Comparison of ENCODE assay signal across 21 cellular contexts in the genomic region with DNA sequence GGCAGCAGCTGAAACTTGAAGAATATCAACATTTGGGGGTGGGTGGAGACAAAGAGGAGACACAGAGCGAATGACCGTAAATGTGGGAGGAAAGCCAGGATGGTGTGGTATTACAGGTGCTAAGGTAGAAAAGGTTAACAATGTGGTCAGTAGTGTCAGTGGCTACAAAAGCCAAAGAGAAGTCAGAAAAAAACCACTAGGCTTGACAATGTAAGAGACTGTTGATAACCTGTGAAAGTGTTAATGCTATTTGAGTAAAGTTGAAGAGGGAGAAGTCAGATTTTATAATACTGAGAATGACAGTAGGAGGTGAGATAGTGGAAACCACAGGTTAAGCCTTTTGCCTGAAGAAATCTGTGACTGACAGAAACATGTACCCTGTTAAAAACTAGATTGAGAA.
A peak's percentile ranks its signal among the peaks of the same experiment; 100 is the strongest.
DNase-seq lines count a peak whose midpoint lies in the region; ATAC-seq, FAIRE-seq and TF ChIP-seq lines count a peak whose summit lies in the region.
"Had no signal": no experiment of that assay in that cellular context is flagged by ENCODE, and none has a peak within 500 bp of the region (broad histone marks: within the 10 kb centered on the region; RNA-seq: fewer than 3 reads in every experiment).

No MANE protein-coding gene starts in this region.

- H3K79me1 ChIP-seq in mesendoderm (ENCODE audit: low read length) = no peaks in the 10 kb centered on the region

- no peaks in the 10 kb centered on the region for H3K9me3 Mint-ChIP-seq in activated CD8-positive, alpha-beta memory T cell treated with anti-CD3 and anti-CD28 coated beads, Interleukin-2, amount 10 ng/mL, durations not matched to agents 7 days and 5 days (ENCODE audit: low read depth)

- no peak overlapping the region for H3K18ac ChIP-seq in mesendoderm (ENCODE audit: low read length)

- H3K4me2 ChIP-seq in GM12878 (ENCODE audit: control insufficient read depth, insufficient read depth) (no peak overlapping the region), mesendoderm (ENCODE audit: low read length) (no peak overlapping the region)
- H3K4me2 ChIP-seq: BLaER1 had no signal

- no peak overlapping the region for H4K8ac ChIP-seq in mesendoderm (ENCODE audit: low read depth, low read length)

- no peak for FAIRE-seq in GM12878 (lab: Jason Lieb, UNC)
- FAIRE-seq: GM12891, HTR-8/SVneo, RCC 7860 had no signal

- H3K4ac ChIP-seq in mesendoderm (ENCODE audit: low read depth, low read length) = no peak overlapping the region

- H2AK5ac ChIP-seq in mesendoderm (ENCODE audit: low read length) = no peak overlapping the region

- H3K4me1 ChIP-seq in GM12878 (ENCODE audit: control insufficient read depth, insufficient read depth, low read length) (no peaks in the 10 kb centered on the region), mesendoderm (ENCODE audit: control insufficient read depth, low read depth, low read length) (peaks cover 4% of the 10 kb centered on the region)

- no peak overlapping the region for H3K9ac ChIP-seq in GM12878 (ENCODE audit: control insufficient read depth, insufficient read depth, low read length)
- no peak overlapping the region for H3K9ac ChIP-seq in mesendoderm (ENCODE audit: low read length)
- H3K9ac ChIP-seq: BLaER1 had no signal

- H3K27me3 ChIP-seq in GM12878 (replicated peaks in 1 of 2; ENCODE audit: control insufficient read depth in 2 of 2, insufficient read depth in 2 of 2, low read length in 1 of 2) = no peaks in the 10 kb centered on the region; a peak in 1 of 4 replicates
- no peaks in the 10 kb centered on the region for H3K27me3 ChIP-seq in mesendoderm (ENCODE audit: insufficient read depth, low read length, poor library complexity)
- H3K27me3 ChIP-seq: BLaER1 had no signal

- no peak overlapping the region for H3K4me3 Mint-ChIP-seq in activated CD8-positive, alpha-beta memory T cell treated with anti-CD3 and anti-CD28 coated beads, Interleukin-2, amount 10 ng/mL, durations not matched to agents 7 days and 5 days
- H3K4me3 Mint-ChIP-seq: CD4-positive, alpha-beta memory T cell had no signal

- H3K36me3 ChIP-seq in GM12878 (ENCODE audit: control insufficient read depth in 2 of 2, insufficient read depth in 2 of 2, low read length in 1 of 2) (no peaks in the 10 kb centered on the region), mesendoderm (ENCODE audit: control insufficient read depth, insufficient read depth, low read length) (no peaks in the 10 kb centered on the region)
- H3K36me3 ChIP-seq: BLaER1 had no signal

- H2BK15ac ChIP-seq in mesendoderm (replicated peaks; ENCODE audit: low read depth) = no peak overlapping the region

- no peak for TF ChIP-seq CTCF in GM12878 (IDR thresholded peaks at IDR 0.05 in 2 of 3, conservative IDR thresholded peaks at IDR 0.05 in 1 of 3; ENCODE audit: control insufficient read depth in 2 of 3, extremely low read depth in 1 of 3, insufficient read depth in 1 of 3, low read depth in 3 of 3, low read length in 3 of 3)

- intact Hi-C loops in GM12878 (cut with micrococcal nuclease; ENCODE audit: unreplicated experiment) = no loop called here

- H3K79me2 ChIP-seq in GM12878 (ENCODE audit: control insufficient read depth, insufficient read depth, low read length) = no peaks in the 10 kb centered on the region
- H3K79me2 ChIP-seq in mesendoderm (ENCODE audit: control insufficient read depth, insufficient read depth, low read length) = no peaks in the 10 kb centered on the region

- no TSS peak for BruUV-seq in GM12878 (replicated peaks; lab: Mats Ljungman, UMichigan)

- DNase-seq in GM12878 (ENCODE audit: low read depth, low spot score) = no peak
- DNase-seq in mesendoderm = peak; percentile 46
- DNase-seq in anterior cingulate cortex (lab: John Stamatoyannopoulos, UW) = no peak
- no peak for DNase-seq in activated CD8-positive, alpha-beta memory T cell treated with anti-CD3 and anti-CD28 coated beads, Interleukin-2, amount 10 ng/mL, durations not matched to agents 7 days and 5 days
- no peak for DNase-seq in superior temporal gyrus (ENCODE audit: extremely low spot score)
- DNase-seq: CD4-positive, alpha-beta memory T cell; GF-D8; IMR-90; NCI-H1417 treated with DMSO at 0.1 percent for 48 hours; NCI-H2029; NCI-H446 treated with DMSO at 0.1 percent for 48 hours; NK-92 treated with Interleukin-12 subunit alpha and Interleukin-12 subunit beta, amount 100 ng/mL, for 24 hours had no signal

- no peaks in the 10 kb centered on the region for H3K36me3 Mint-ChIP-seq in activated CD8-positive, alpha-beta memory T cell treated with anti-CD3 and anti-CD28 coated beads, Interleukin-2, amount 10 ng/mL, durations not matched to agents 7 days and 5 days
- H3K36me3 Mint-ChIP-seq: CD4-positive, alpha-beta memory T cell had no signal

- in situ Hi-C loops in GM12878 (cut with MboI) = no loop called here

- no peaks in the 10 kb centered on the region for H4K20me1 ChIP-seq in GM12878 (ENCODE audit: control insufficient read depth, insufficient read depth)
- H4K20me1 ChIP-seq: BLaER1 had no signal

- H3K27me3 Mint-ChIP-seq in activated CD8-positive, alpha-beta memory T cell treated with anti-CD3 and anti-CD28 coated beads, Interleukin-2, amount 10 ng/mL, durations not matched to agents 7 days and 5 days = no peaks in the 10 kb centered on the region

- peak; percentile 70 for ATAC-seq in GM19452 (IDR thresholded peaks at IDR 0.05; ENCODE audit: unreplicated experiment)
- ATAC-seq in HG03175 (IDR thresholded peaks at IDR 0.05; ENCODE audit: unreplicated experiment) = peak; percentile 58
- peak; percentile 77 for ATAC-seq in GM12878
- ATAC-seq in activated CD8-positive, alpha-beta memory T cell treated with anti-CD3 and anti-CD28 coated beads, Interleukin-2, amount 10 ng/mL, durations not matched to agents 7 days and 5 days = no peak
- no peak for ATAC-seq in HG03196 (IDR thresholded peaks at IDR 0.05; ENCODE audit: unreplicated experiment)
- ATAC-seq: Right ventricle myocardium inferior had no signal

- POLR2A ChIA-PET in GM12878 (lab: Charles Lee) = no interaction called here

- H2BK120ac ChIP-seq in mesendoderm (ENCODE audit: low read depth, low read length) = no peak overlapping the region

- no peak overlapping the region for H3K56ac ChIP-seq in mesendoderm (ENCODE audit: low read length)

- TF ChIP-seq EP300 in GM12878 (IDR thresholded peaks at IDR 0.05; ENCODE audit: borderline replicate concordance in 1 of 2, control insufficient read depth in 1 of 2, low read depth in 2 of 2, low read length in 2 of 2) = 0 out of 4 replicates have a peak, but pooled peaks of 1 of the 2 experiments have one; percentile 19

- H3K4me3 ChIP-seq in GM12878 = no peak overlapping the region
- H3K4me3 ChIP-seq in mesendoderm (ENCODE audit: low read length) = no peak overlapping the region
- H3K4me3 ChIP-seq: BLaER1 had no signal

- no peak overlapping the region for H2AFZ ChIP-seq in GM12878 (ENCODE audit: control insufficient read depth, low read depth, low read length)

- no peak overlapping the region for H3K27ac Mint-ChIP-seq in activated CD8-positive, alpha-beta memory T cell treated with anti-CD3 and anti-CD28 coated beads, Interleukin-2, amount 10 ng/mL, durations not matched to agents 7 days and 5 days
- H3K27ac Mint-ChIP-seq: CD4-positive, alpha-beta memory T cell had no signal

- WGBS in GM12878 (ENCODE audit: insufficient coverage, insufficient replicate concordance, low lambda C conversion rate, missing lambda C conversion rate) = 53% methylated on average over 2 of the region's 2 CpGs
- WGBS in mesendoderm (ENCODE audit: extremely low coverage, insufficient coverage, low lambda C conversion rate) = no CpG with 5 or more reads among the region's 2 CpGs

- CTCF ChIA-PET in GM12878 (lab: Yijun Ruan, JAX) = interaction anchor here (1.2 to 3.5 kb wide), 2 partner anchors 64 to 125 kb away, joined by 3 to 11 read pairs; no protein-coding TSS in a partner anchor
- CTCF ChIA-PET in activated CD8-positive, alpha-beta memory T cell treated with anti-CD3 and anti-CD28 coated beads, Interleukin-2, amount 10 ng/mL, durations not matched to agents 7 days and 5 days (lab: Charles Lee) = no interaction called here

- no peak overlapping the region for H2BK5ac ChIP-seq in mesendoderm (ENCODE audit: low read length)

- H3K23ac ChIP-seq in mesendoderm (ENCODE audit: low read length) = no peak overlapping the region

- RAD21 ChIA-PET in GM12878 (lab: Charles Lee; ENCODE audit: unreplicated experiment) = no interaction called here

- SMC1A ChIA-PET in GM12878 (lab: Charles Lee; ENCODE audit: uncharacterized antibody, unreplicated experiment) = interaction anchor here (2.5 kb wide), 1 partner anchor 125 kb away, joined by 10 read pairs; no protein-coding TSS in a partner anchor

- H4K5ac ChIP-seq in mesendoderm (ENCODE audit: low read length) = no peak overlapping the region

- H3K27ac ChIP-seq in GM12878 (ENCODE audit: control insufficient read depth, insufficient read depth) (no peak overlapping the region), mesendoderm (ENCODE audit: low read depth, low read length) (no peak overlapping the region)
- H3K27ac ChIP-seq: BLaER1, HL-60 had no signal

- no peak for TF ChIP-seq POLR2A in GM12878 (IDR thresholded peaks at IDR 0.05; ENCODE audit: low read depth, low read length)

- H3K9me3 ChIP-seq in GM12878 (replicated peaks; ENCODE audit: control insufficient read depth, insufficient read depth, low read length) = no peaks in the 10 kb centered on the region
- H3K9me3 ChIP-seq: BLaER1 had no signal

- no peak for TF ChIP-seq RAD21 in GM12878 (IDR thresholded peaks at IDR 0.05; ENCODE audit: insufficient read depth, low read depth, low read length)

- H3K4me1 Mint-ChIP-seq in activated CD8-positive, alpha-beta memory T cell treated with anti-CD3 and anti-CD28 coated beads, Interleukin-2, amount 10 ng/mL, durations not matched to agents 7 days and 5 days = no peaks in the 10 kb centered on the region
- H3K4me1 Mint-ChIP-seq: CD4-positive, alpha-beta memory T cell had no signal

TF ChIP-seq in GM12878, 131 proteins besides CTCF, POLR2A, EP300 and RAD21 (continues in another document):
- 0 out of 2 replicates have a peak, but pooled peaks have one; percentile 24 for TF ChIP-seq DPF2 (IDR thresholded peaks at IDR 0.05)
- no peak for TF ChIP-seq USF2 (IDR thresholded peaks at IDR 0.05; ENCODE audit: borderline replicate concordance, low read depth, low read length)
- no peak for TF ChIP-seq NR2C2 (IDR thresholded peaks at IDR 0.05; ENCODE audit: borderline replicate concordance, control insufficient read depth, insufficient read length, low read depth)
- TF ChIP-seq EGR1 (IDR thresholded peaks at IDR 0.05; ENCODE audit: borderline replicate concordance in 1 of 2, low read depth in 2 of 2, low read length in 2 of 2) = no peak

Comparison
In these comparisons a context has a peak if more than half of its experiments do, and no peak if none do; other contexts are left out.
1. ATAC-seq: peak in GM19452 (single experiment), HG03175 (single experiment) and GM12878 (single experiment); none in activated CD8-positive, alpha-beta memory T cell treated with anti-CD3 and anti-CD28 coated beads, Interleukin-2, amount 10 ng/mL, durations not matched to agents 7 days and 5 days (single experiment) and HG03196 (single experiment).